14 cellular contexts compared by ENCODE assay signal in genomic region chr15:74128785-74129350, GRCh38. TPM values are rescaled to one million over a fixed set of nuclear protein-coding genes. Genes with fewer than 3 reads are reported as not detected.
A peak's percentile ranks its signal among the peaks of the same experiment; 100 is the strongest.
DNase-seq lines count a peak whose midpoint lies in the region; ATAC-seq and TF ChIP-seq lines count a peak whose summit lies in the region.
"Had no signal": no experiment of that assay in that cellular context is flagged by ENCODE, and none has a peak within 500 bp of the region (broad histone marks: within the 10 kb centered on the region; RNA-seq: fewer than 3 reads in every experiment).

No MANE protein-coding gene starts in this region.

- H3K79me1 ChIP-seq in neuronal stem cell (ENCODE audit: low read depth, low read length) = peaks cover 4% of the 10 kb centered on the region

- H3K4me3 Mint-ChIP-seq in IgD-negative memory B cell = peak overlapping the region in 3 of 4 donors; percentile 58 to 85 (median 74)
- H3K4me3 Mint-ChIP-seq in CD8-positive, alpha-beta memory T cell = peak overlapping the region in 2 of 7 donors; percentile 39 to 51

- H2BK120ac ChIP-seq in neuronal stem cell (ENCODE audit: low read depth, low read length) = peak overlapping the region; percentile 51

- H3K4me2 ChIP-seq in neuronal stem cell (ENCODE audit: insufficient read depth, low read length, poor library complexity, severe bottlenecking) = peak overlapping the region; percentile 82

- no peak overlapping the region for H3K4ac ChIP-seq in neuronal stem cell (ENCODE audit: low read length)

- peak overlapping the region in 44 of 59 donors; percentile 3 to 62 (median 50) for H3K4me3 ChIP-seq in dorsolateral prefrontal cortex
- peak overlapping the region; percentile 25 to 48 for H3K4me3 ChIP-seq in neuronal stem cell (ENCODE audit: low read length in 2 of 2)
- H3K4me3 ChIP-seq in CD8-positive, alpha-beta memory T cell (ENCODE audit: low read length) = no peak overlapping the region
- no peak overlapping the region for H3K4me3 ChIP-seq in right lobe of liver
- H3K4me3 ChIP-seq in brain microvascular endothelial cell (ENCODE audit: low read depth, low read length) = no peak overlapping the region
- H3K4me3 ChIP-seq: lung had no signal

- TF ChIP-seq CTCF in dorsolateral prefrontal cortex (IDR thresholded peaks at IDR 0.05 in 54 of 56, conservative IDR thresholded peaks at IDR 0.05 in 2 of 56; ENCODE audit: low read depth in 1 of 56, partially characterized antibody in 56 of 56) = no peak
- no peak for TF ChIP-seq CTCF in right lobe of liver (IDR thresholded peaks at IDR 0.05)
- TF ChIP-seq CTCF in brain microvascular endothelial cell (IDR thresholded peaks at IDR 0.05; ENCODE audit: low read depth, low read length, missing control alignments) = no peak

- H2AK5ac ChIP-seq in neuronal stem cell (ENCODE audit: low read depth, low read length) = peak overlapping the region; percentile 91

- H3K36me3 ChIP-seq in ES-I3 (ENCODE audit: insufficient read depth, low read length) = no peaks in the 10 kb centered on the region
- H3K36me3 ChIP-seq in neuronal stem cell (replicated peaks in 1 of 2; ENCODE audit: control insufficient read depth in 2 of 2, insufficient read depth in 2 of 2, low read length in 2 of 2) = no peaks in the 10 kb centered on the region
- H3K36me3 ChIP-seq in CD8-positive, alpha-beta memory T cell (ENCODE audit: insufficient read depth, low read length) = no peaks in the 10 kb centered on the region
- H3K36me3 ChIP-seq in right lobe of liver = no peaks in the 10 kb centered on the region
- no peaks in the 10 kb centered on the region for H3K36me3 ChIP-seq in brain microvascular endothelial cell (replicated peaks)
- H3K36me3 ChIP-seq: adrenal gland had no signal

- peaks cover 2% of the 10 kb centered on the region for H3K36me3 Mint-ChIP-seq in IgD-negative memory B cell
- no peaks in the 10 kb centered on the region for H3K36me3 Mint-ChIP-seq in CD8-positive, alpha-beta memory T cell

- POLR2A ChIA-PET in CD8-positive, alpha-beta memory T cell (lab: Charles Lee) = no interaction called here

- H2BK5ac ChIP-seq in neuronal stem cell (ENCODE audit: low read length) = no peak overlapping the region

- H3K27me3 ChIP-seq in dorsolateral prefrontal cortex = peaks cover 0 to 76% (median 57%) of the 10 kb centered on the region in 45 donors
- H3K27me3 ChIP-seq in neuronal stem cell (ENCODE audit: control insufficient read depth in 3 of 3, insufficient read depth in 3 of 3, low read depth in 1 of 3, low read length in 3 of 3) = peaks cover 56 to 70% (median 62%) of the 10 kb centered on the region in 3 experiments
- peaks cover 36% of the 10 kb centered on the region for H3K27me3 ChIP-seq in CD8-positive, alpha-beta memory T cell (ENCODE audit: insufficient read depth, low read length, poor library complexity, severe bottlenecking)
- peaks cover 19 to 24% of the 10 kb centered on the region in 2 donors for H3K27me3 ChIP-seq in right lobe of liver
- H3K27me3 ChIP-seq in brain microvascular endothelial cell (replicated peaks) = peaks cover 61% of the 10 kb centered on the region

- peaks cover 6 to 18% (median 17%) of the 10 kb centered on the region in 3 donors for H3K4me1 Mint-ChIP-seq in IgD-negative memory B cell
- peaks cover 0 to 35% (median 7%) of the 10 kb centered on the region in 3 donors for H3K4me1 Mint-ChIP-seq in CD8-positive, alpha-beta memory T cell

- CTCF ChIA-PET in CD8-positive, alpha-beta memory T cell (lab: Charles Lee) = interaction anchor here (1.0 to 5.9 kb wide), 6 partner anchors 179 to 199 kb away, joined by 3 to 74 read pairs (median 4); no protein-coding TSS in a partner anchor

- no peaks in the 10 kb centered on the region; the same call in 1 of the 2 replicates for H3K9me3 ChIP-seq in ES-I3 (ENCODE audit: control insufficient read depth, insufficient read depth, low read length)
- H3K9me3 ChIP-seq in neuronal stem cell (replicated peaks in 1 of 2; ENCODE audit: control insufficient read depth in 2 of 2, insufficient read depth in 1 of 2, low read depth in 1 of 2, low read length in 2 of 2) = peaks cover 16 to 23% of the 10 kb centered on the region in 2 donors
- no peaks in the 10 kb centered on the region for H3K9me3 ChIP-seq in CD8-positive, alpha-beta memory T cell (ENCODE audit: low read length)
- no peaks in the 10 kb centered on the region for H3K9me3 ChIP-seq in right lobe of liver
- H3K9me3 ChIP-seq: adrenal gland had no signal

- H2BK12ac ChIP-seq in neuronal stem cell (ENCODE audit: low read length) = peak overlapping the region; percentile 78

- no peak for DNase-seq in dorsolateral prefrontal cortex
- DNase-seq in neuronal stem cell (ENCODE audit: low spot score) = no peak
- DNase-seq in CD8-positive, alpha-beta memory T cell = no peak
- no peak for DNase-seq in right lobe of liver
- no peak for DNase-seq in brain microvascular endothelial cell
- DNase-seq: adrenal gland, EL, NCI-H1694, SHP77 had no signal

- H3K18ac ChIP-seq in neuronal stem cell (ENCODE audit: low read length) = peak overlapping the region; percentile 95

- intact Hi-C loops in dorsolateral prefrontal cortex (cut with DNase I) (loop anchor here in 1 of 2 donors (5.0 to 10.0 kb wide), 2 partner anchors 154 to 193 kb away; no protein-coding TSS in a partner anchor), right lobe of liver (cut with DNase I) (loop anchor here in 1 of 2 donors (5.0 kb wide), 1 partner anchor 178 kb away; no protein-coding TSS in a partner anchor)

- H3K27ac Mint-ChIP-seq in IgD-negative memory B cell = peak overlapping the region in 2 of 3 donors; percentile 73 to 92
- no peak overlapping the region for H3K27ac Mint-ChIP-seq in CD8-positive, alpha-beta memory T cell
- H3K27ac Mint-ChIP-seq: stimulated activated naive CD8-positive, alpha-beta T cell treated with anti-CD3 and anti-CD28 coated beads, Interleukin-15, Interleukin-2, amounts not matched to agents 100 ng/mL and 50 ng/mL, for 24 hours had no signal

- peak overlapping the region; percentile 19 for H2BK15ac ChIP-seq in neuronal stem cell (ENCODE audit: low read length)

- H4K8ac ChIP-seq in neuronal stem cell (ENCODE audit: low read depth, low read length) = no peak overlapping the region

- H3K14ac ChIP-seq in neuronal stem cell (ENCODE audit: low read length) = no peak overlapping the region

- H3K27ac ChIP-seq in dorsolateral prefrontal cortex (peak overlapping the region in 26 of 59 donors; percentile 8 to 79 (median 60)), neuronal stem cell (replicated peaks; ENCODE audit: low read length) (no peak overlapping the region), right lobe of liver (no peak overlapping the region), brain microvascular endothelial cell (no peak overlapping the region)
- no peak overlapping the region for H3K27ac ChIP-seq in CD8-positive, alpha-beta memory T cell (ENCODE audit: low read depth, low read length)
- H3K27ac ChIP-seq: adrenal gland had no signal

- in situ Hi-C loops in brain microvascular endothelial cell (cut with HindIII; ENCODE audit: low pct_ligation_motif_present, low sequenced_read_pairs) = no loop called here

- no peak for ATAC-seq in right lobe of liver
- ATAC-seq: HCT116 had no signal

- H3K4me1 ChIP-seq in ES-I3 (ENCODE audit: insufficient read depth, low read length) (peaks cover 4% of the 10 kb centered on the region; the same call in 1 of the 2 replicates), neuronal stem cell (ENCODE audit: control insufficient read depth in 2 of 2, insufficient read depth in 1 of 2, low read depth in 1 of 2, low read length in 2 of 2) (peaks cover 26 to 29% of the 10 kb centered on the region in 2 donors), right lobe of liver (peaks cover 0 to 13% (median 5%) of the 10 kb centered on the region in 4 donors)
- H3K4me1 ChIP-seq in CD8-positive, alpha-beta memory T cell (ENCODE audit: insufficient read depth, low read length) = peaks cover 6% of the 10 kb centered on the region

- peak overlapping the region; percentile 70 for H3K23ac ChIP-seq in neuronal stem cell (ENCODE audit: low read depth, low read length, poor library complexity)

- H4K91ac ChIP-seq in neuronal stem cell (ENCODE audit: low read depth, low read length, poor library complexity) = no peak overlapping the region

- no peak for TF ChIP-seq POLR2A in right lobe of liver (IDR thresholded peaks at IDR 0.05)

- peaks cover 0 to 8% (median 0%) of the 10 kb centered on the region in 3 donors for H3K9me3 Mint-ChIP-seq in IgD-negative memory B cell
- peaks cover 0 to 2% (median 0%) of the 10 kb centered on the region in 5 donors for H3K9me3 Mint-ChIP-seq in CD8-positive, alpha-beta memory T cell
- H3K9me3 Mint-ChIP-seq: stimulated activated naive CD8-positive, alpha-beta T cell treated with anti-CD3 and anti-CD28 coated beads, Interleukin-15, Interleukin-2, amounts not matched to agents 100 ng/mL and 50 ng/mL, for 24 hours had no signal

- peaks cover 47% of the 10 kb centered on the region for H3K27me3 Mint-ChIP-seq in IgD-negative memory B cell
- H3K27me3 Mint-ChIP-seq in CD8-positive, alpha-beta memory T cell = peaks cover 31 to 74% of the 10 kb centered on the region in 2 donors

- H2AFZ ChIP-seq in neuronal stem cell (ENCODE audit: low read length) = peak overlapping the region; percentile 90

- no CpG with 5 or more reads among the region's 33 CpGs for WGBS in neuronal stem cell (ENCODE audit: extremely low coverage in 2 of 2, insufficient read length in 2 of 2, insufficient replicate concordance in 1 of 2), 2 donors
- 6% methylated on average over 23 of the region's 33 CpGs for WGBS in right lobe of liver (ENCODE audit: insufficient coverage, low coverage, low lambda C conversion rate, missing lambda C conversion rate)

- H3K9ac ChIP-seq in ES-I3 (ENCODE audit: low read depth, low read length) (peak overlapping the region; percentile 57), neuronal stem cell (ENCODE audit: low read depth, low read length, poor library complexity) (peak overlapping the region; percentile 82)

RNA-seq across cellular contexts. Expression of gene ISLR2, which starts 1.5 kb away (rescaled TPM):
- not detected for polyA plus RNA-seq in IgD-negative memory B cell
- total RNA-seq in dorsolateral prefrontal cortex (10 to 100 TPM; 11.3 to 60.5 (median 32.2) TPM), right lobe of liver (under 1 TPM in 1 of 6 experiments, not detected in 5; 0.04 TPM)
- 0.10 TPM for polyA plus RNA-seq in neuronal stem cell (2013, experiment 1 of 2)
- 0.17 TPM for polyA plus RNA-seq in neuronal stem cell (2013, experiment 2 of 2)
- not detected for total RNA-seq in CD8-positive, alpha-beta memory T cell
- not detected for polyA plus RNA-seq in CD8-positive, alpha-beta memory T cell

RNA-seq across cellular contexts. Expression of gene ISLR, which starts 44.6 kb away (rescaled TPM):
- not detected for polyA plus RNA-seq in IgD-negative memory B cell
- total RNA-seq in dorsolateral prefrontal cortex (10 to 100 TPM in 113 of 120 experiments, 1 to 10 TPM in 7; 7.1 to 44.8 (median 21.5) TPM), right lobe of liver (1 to 10 TPM; 1.5 to 9.9 (median 2.6) TPM)
- 0.56 TPM for polyA plus RNA-seq in neuronal stem cell (2013, experiment 1 of 2)
- 0.73 TPM for polyA plus RNA-seq in neuronal stem cell (2013, experiment 2 of 2)
- total RNA-seq in CD8-positive, alpha-beta memory T cell = not detected
- polyA plus RNA-seq in CD8-positive, alpha-beta memory T cell = not detected

RNA-seq across cellular contexts. Expression of gene GOLGA6A, which starts 46.5 kb away (rescaled TPM):
- not detected for polyA plus RNA-seq in IgD-negative memory B cell
- total RNA-seq in dorsolateral prefrontal cortex (1 to 10 TPM in 48 of 120 experiments, under 1 TPM in 51, not detected in 21; 0.18 to 3.7 (median 0.98) TPM), right lobe of liver (1 to 10 TPM in 2 of 6 experiments, under 1 TPM in 4; 0.35 to 1.6 (median 0.72) TPM)
- polyA plus RNA-seq in neuronal stem cell (2013, experiment 1 of 2) = 0.15 TPM
- polyA plus RNA-seq in neuronal stem cell (2013, experiment 2 of 2) = 0.10 TPM
- under 1 TPM in 1 of 2 experiments, not detected in 1; 0.07 TPM for total RNA-seq in CD8-positive, alpha-beta memory T cell
- polyA plus RNA-seq in CD8-positive, alpha-beta memory T cell = not detected
- total RNA-seq: adrenal gland had no signal

Comparison
In these comparisons a context has a peak if more than half of its experiments do, and no peak if none do; other contexts are left out.
1. H3K27ac Mint-ChIP-seq: peak in IgD-negative memory B cell (2 of 3); none in CD8-positive, alpha-beta memory T cell (0 of 8).
2. H3K4me3 ChIP-seq: peak in dorsolateral prefrontal cortex (44 of 59) and neuronal stem cell (2 of 2); none in CD8-positive, alpha-beta memory T cell (single experiment), right lobe of liver (0 of 3) and brain microvascular endothelial cell (single experiment).
3. RNA of gene ISLR2, which starts 1.5 kb away (total RNA-seq): 11.3 to 60.5 TPM in dorsolateral prefrontal cortex; 0.04 TPM in right lobe of liver and not detected in CD8-positive, alpha-beta memory T cell; every median in the first group is over 10 times any median in the second.